ENCODE assay signal across 12 cellular contexts in the genomic region with DNA sequence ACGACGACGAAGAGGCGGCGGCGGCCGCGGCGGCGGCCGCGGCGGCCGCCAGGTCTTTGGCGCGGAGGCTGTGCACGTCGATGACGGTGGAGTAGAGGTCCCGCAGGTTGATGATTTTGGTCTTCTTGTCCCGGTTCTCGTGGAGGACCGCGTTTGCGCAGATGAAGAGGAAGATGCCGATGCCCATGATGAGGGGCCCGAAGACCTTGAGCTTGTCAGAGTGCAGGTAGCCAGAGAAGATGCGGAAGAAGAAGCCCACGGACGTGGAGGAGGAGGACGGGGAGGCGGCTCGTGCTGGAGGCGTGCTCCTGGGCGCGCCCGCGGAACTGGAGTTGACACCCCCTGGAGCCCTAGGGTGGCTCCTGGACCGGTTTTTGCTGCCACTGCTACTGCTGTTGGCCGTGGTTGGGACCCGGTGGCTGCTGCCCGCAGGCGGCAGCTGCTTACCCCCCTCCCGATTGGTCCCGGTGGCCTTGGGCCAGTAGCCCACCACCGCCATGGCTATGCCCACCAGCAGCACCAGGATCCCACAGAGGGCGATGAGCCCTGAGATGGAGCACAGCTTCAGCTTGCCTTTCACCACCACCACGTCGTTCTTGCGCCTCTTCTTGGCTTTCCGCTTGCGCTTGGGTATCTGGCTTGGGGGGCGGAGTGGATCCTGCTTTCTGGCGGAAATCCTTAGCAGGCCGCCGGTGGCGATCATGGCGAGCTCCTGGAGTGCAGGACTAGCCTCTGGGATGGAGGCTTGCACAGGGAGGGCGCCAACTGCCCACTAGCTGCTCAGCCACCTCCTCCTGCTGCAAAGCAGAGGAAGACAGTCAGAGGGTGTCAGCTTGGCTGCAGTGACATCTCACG. TPM values are rescaled to one million over a fixed set of nuclear protein-coding genes. Genes with fewer than 3 reads are reported as not detected.
DNase-seq lines count a peak whose midpoint lies in the region; ATAC-seq and TF ChIP-seq lines count a peak whose summit lies in the region.
"Had no signal": no experiment of that assay in that cellular context is flagged by ENCODE, and none has a peak within 500 bp of the region (broad histone marks: within the 10 kb centered on the region; RNA-seq: fewer than 3 reads in every experiment).

No MANE protein-coding gene starts in this region.

- H3K4me3 ChIP-seq in iPS-18a (ENCODE audit: low read length) (peak overlapping the region; percentile 30), mesenchymal stem cell (ENCODE audit: insufficient read depth in 1 of 2, low read depth in 1 of 2, low read length in 2 of 2) (peak overlapping the region in 1 of 2 experiments; percentile 5)

- WGBS in mesenchymal stem cell, result 62% methylated on average over 58 of the region's 60 CpGs

- H3K9me3 ChIP-seq in T-helper 17 cell (ENCODE audit: control insufficient read depth, low read length, poor library complexity, severe bottlenecking) (no peaks in the 10 kb centered on the region), iPS-18a (ENCODE audit: control insufficient read depth, low read depth, low read length) (no peaks in the 10 kb centered on the region), mesenchymal stem cell (ENCODE audit: control insufficient read depth, low read length) (no peaks in the 10 kb centered on the region)

- no peak overlapping the region for H2BK120ac ChIP-seq in mesenchymal stem cell (ENCODE audit: low read depth, low read length)

- H4K8ac ChIP-seq in mesenchymal stem cell (ENCODE audit: low read length), result no peak overlapping the region

- H3K18ac ChIP-seq in mesenchymal stem cell (ENCODE audit: low read depth in 1 of 2, low read length in 2 of 2), result no peak overlapping the region

- no peak overlapping the region for H3K4me2 ChIP-seq in mesenchymal stem cell (ENCODE audit: low read length, poor library complexity, severe bottlenecking)

- H3K79me1 ChIP-seq in mesenchymal stem cell (replicated peaks; ENCODE audit: low read length, poor library complexity, severe bottlenecking), result no peaks in the 10 kb centered on the region

- H3K14ac ChIP-seq in mesenchymal stem cell (ENCODE audit: low read length in 2 of 2), result no peak overlapping the region

- H2BK12ac ChIP-seq in mesenchymal stem cell (ENCODE audit: low read length in 2 of 2), result no peak overlapping the region

- no peaks in the 10 kb centered on the region for H3K36me3 Mint-ChIP-seq in T-helper 17 cell (ENCODE audit: low read depth)

- ATAC-seq in T-helper 17 cell (no peak), HG02981 (IDR thresholded peaks at IDR 0.05; ENCODE audit: unreplicated experiment) (no peak)

- H2BK5ac ChIP-seq in mesenchymal stem cell (ENCODE audit: low read depth, low read length, poor library complexity, severe bottlenecking), result no peak overlapping the region

- H3K4me3 Mint-ChIP-seq in T-helper 17 cell, result peak overlapping the region; percentile 68

- no peak overlapping the region for H3K4ac ChIP-seq in mesenchymal stem cell (ENCODE audit: low read depth in 1 of 2, low read length in 2 of 2)

- POLR2A ChIA-PET in HEK293T (lab: Yijun Ruan, JAX), result no interaction called here

- H3K27ac ChIP-seq in iPS-18a (ENCODE audit: low read length) (no peak overlapping the region), mesenchymal stem cell (ENCODE audit: low read length, poor library complexity, severe bottlenecking) (no peak overlapping the region)

- peaks cover 18% of the 10 kb centered on the region for H3K4me1 ChIP-seq in iPS-18a (ENCODE audit: control insufficient read depth, low read depth, low read length)
- peaks cover 23% of the 10 kb centered on the region for H3K4me1 ChIP-seq in mesenchymal stem cell (ENCODE audit: control insufficient read depth, insufficient read depth, low read depth, low read length)

- no peak overlapping the region for H4K91ac ChIP-seq in mesenchymal stem cell (ENCODE audit: low read length)

- H3K36me3 ChIP-seq in iPS-18a (ENCODE audit: control insufficient read depth, low read depth, low read length) (no peaks in the 10 kb centered on the region), mesenchymal stem cell (ENCODE audit: control insufficient read depth in 1 of 2, insufficient read depth in 2 of 2, low read depth in 1 of 2, low read length in 2 of 2) (no peaks in the 10 kb centered on the region)

- H2AFZ ChIP-seq in mesenchymal stem cell (ENCODE audit: low read depth, low read length), result no peak overlapping the region

- no peak overlapping the region for H2BK15ac ChIP-seq in mesenchymal stem cell (ENCODE audit: low read depth, poor library complexity, severe bottlenecking)

- H3K9ac ChIP-seq in iPS-18a (ENCODE audit: low read length) (no peak overlapping the region), mesenchymal stem cell (ENCODE audit: low read length) (no peak overlapping the region)

- DNase-seq in NCI-H748 (lab: John Stamatoyannopoulos, UW; ENCODE audit: unreplicated experiment) (peak; percentile 28), NCI-H748 treated with DMSO at 0.1 percent for 48 hours (lab: John Stamatoyannopoulos, UW) (no peak), T-helper 17 cell (no peak), retina (peak; percentile 36), HEK293T (ENCODE audit: extremely low spot score) (no peak), mesenchymal stem cell (no peak)
- DNase-seq: activated naive CD4-positive, alpha-beta T cell treated with Interleukin-2 at 50 U/mL for 16 hours; DMS153; NCI-H446 had no signal

- peaks cover 38% of the 10 kb centered on the region for H3K27me3 ChIP-seq in iPS-18a (ENCODE audit: control insufficient read depth, insufficient read depth, low read length)
- peaks cover 55 to 58% of the 10 kb centered on the region in 2 experiments for H3K27me3 ChIP-seq in mesenchymal stem cell (ENCODE audit: control insufficient read depth in 1 of 2, insufficient read depth in 1 of 2, low read length in 2 of 2)

- H2AK5ac ChIP-seq in mesenchymal stem cell (ENCODE audit: low read length, severe bottlenecking), result no peak overlapping the region

- CTCF ChIA-PET in HEK293T (lab: Yijun Ruan, JAX), result interaction anchor here (1.5 to 1.6 kb wide), 2 partner anchors 13 to 23 kb away, joined by 3 to 4 read pairs; no protein-coding TSS in a partner anchor

- H3K23ac ChIP-seq in mesenchymal stem cell (ENCODE audit: low read length in 2 of 2), result no peak overlapping the region

- H3K27me3 Mint-ChIP-seq in T-helper 17 cell, result peaks cover 66% of the 10 kb centered on the region

- no peaks in the 10 kb centered on the region for H3K4me1 Mint-ChIP-seq in T-helper 17 cell

- no peak overlapping the region for H3K27ac Mint-ChIP-seq in T-helper 17 cell

TF ChIP-seq in HEK293T, 16 proteins besides CTCF, POLR2A, EP300 and RAD21:
- TF ChIP-seq HDGF (IDR thresholded peaks at IDR 0.05; ENCODE audit: borderline replicate concordance), result no peak

RNA-seq across cellular contexts. Expression of a gene that starts 3.7 kb away (rescaled TPM):
- not detected for total RNA-seq in T-helper 17 cell
- polyA plus RNA-seq in mesenchymal stem cell (2013, experiment 1 of 2), result 0.28 TPM
- polyA plus RNA-seq in mesenchymal stem cell (2013, experiment 2 of 2), result 0.25 TPM
- total RNA-seq: A172 had no signal

Comparison
In these comparisons a context has a peak if more than half of its experiments do, and no peak if none do; other contexts are left out.
1. DNase-seq: peak in NCI-H748 (single experiment) and retina (single experiment); none in NCI-H748 treated with DMSO at 0.1 percent for 48 hours (single experiment), T-helper 17 cell (0 of 3), HEK293T (single experiment) and mesenchymal stem cell (single experiment).